Comparison of ENCODE assay signal across 14 cellular contexts in genomic region chr10:11798862-11799735, GRCh38. TPM values are rescaled to one million over a fixed set of nuclear protein-coding genes. Genes with fewer than 3 reads are reported as not detected.
A peak's percentile ranks its signal among the peaks of the same experiment; 100 is the strongest.
DNase-seq lines count a peak whose midpoint lies in the region; ATAC-seq, FAIRE-seq and TF ChIP-seq lines count a peak whose summit lies in the region.
"Had no signal": no experiment of that assay in that cellular context is flagged by ENCODE, and none has a peak within 500 bp of the region (broad histone marks: within the 10 kb centered on the region; RNA-seq: fewer than 3 reads in every experiment).

No MANE protein-coding gene starts in this region.

- H3F3A ChIP-seq in DOHH2 (ENCODE audit: control insufficient read depth, insufficient read depth), result no peaks in the 10 kb centered on the region

- peaks cover 3% of the 10 kb centered on the region for H3K4me1 Mint-ChIP-seq in astrocyte (ENCODE audit: low read depth, unreplicated experiment)

- no peak for FAIRE-seq in astrocyte (lab: Jason Lieb, UNC)
- no peak for FAIRE-seq in HepG2 (lab: Jason Lieb, UNC)

- intact Hi-C loops in IMR-90 (cut with micrococcal nuclease), result no loop called here
- intact Hi-C loops in HepG2 (cut with micrococcal nuclease; ENCODE audit: unreplicated experiment), result no loop called here

- H3K4me2 ChIP-seq in DOHH2 (ENCODE audit: low read length), result peak overlapping the region; percentile 83
- H3K4me2 ChIP-seq in IMR-90 (ENCODE audit: low read depth, low read length), result no peak overlapping the region
- H3K4me2 ChIP-seq in astrocyte (ENCODE audit: low read length), result no peak overlapping the region
- H3K4me2 ChIP-seq in HepG2 (ENCODE audit: low read depth, low read length), result no peak overlapping the region

- no peaks in the 10 kb centered on the region for H3K36me3 ChIP-seq in DOHH2 (ENCODE audit: control insufficient read depth, low read length)
- H3K36me3 ChIP-seq in IMR-90 (ENCODE audit: control insufficient read depth, insufficient read depth, low read length), result no peaks in the 10 kb centered on the region
- H3K36me3 ChIP-seq in astrocyte (ENCODE audit: insufficient read depth, low read length), result no peaks in the 10 kb centered on the region
- no peaks in the 10 kb centered on the region for H3K36me3 ChIP-seq in HepG2 (replicated peaks in 1 of 2; ENCODE audit: control insufficient read depth in 1 of 2, insufficient read depth in 2 of 2, low read length in 2 of 2)
- H3K36me3 ChIP-seq: cardiac muscle cell, suprapubic skin had no signal

- H3K4ac ChIP-seq in IMR-90 (ENCODE audit: low read depth, low read length), result no peak overlapping the region

- no peak overlapping the region; the same call in 1 of the 2 replicates for H3K14ac ChIP-seq in IMR-90 (replicated peaks; ENCODE audit: low read depth, low read length)

- no peak overlapping the region for H4K5ac ChIP-seq in IMR-90 (ENCODE audit: low read depth, low read length)

- TF ChIP-seq CTCF in DOHH2 (IDR thresholded peaks at IDR 0.05; ENCODE audit: low read depth, low read length, poor library complexity, severe bottlenecking), result no peak
- TF ChIP-seq CTCF in IMR-90 (conservative IDR thresholded peaks at IDR 0.05; ENCODE audit: low read depth, low read length), result no peak
- TF ChIP-seq CTCF in astrocyte (IDR thresholded peaks at IDR 0.05; ENCODE audit: insufficient read depth, low read depth, low read length), result no peak
- no peak for TF ChIP-seq CTCF in HepG2 (CRISPR knock-in tag; IDR thresholded peaks at IDR 0.05)
- no peak for TF ChIP-seq CTCF in foreskin fibroblast (IDR thresholded peaks at IDR 0.05; ENCODE audit: low read depth, low read length)

- no peak overlapping the region for H3K23ac ChIP-seq in IMR-90 (ENCODE audit: low read depth, low read length)

- peak overlapping the region; percentile 14 for H3K27ac Mint-ChIP-seq in astrocyte (ENCODE audit: unreplicated experiment)
- H3K27ac Mint-ChIP-seq: activated CD4-positive, alpha-beta memory T cell treated with anti-CD3 and anti-CD28 coated beads for 36 hours had no signal

- H3K36me3 Mint-ChIP-seq in astrocyte (ENCODE audit: low read depth, unreplicated experiment), result no peaks in the 10 kb centered on the region
- H3K36me3 Mint-ChIP-seq: activated CD4-positive, alpha-beta memory T cell treated with anti-CD3 and anti-CD28 coated beads for 36 hours had no signal

- H2AK5ac ChIP-seq in IMR-90 (ENCODE audit: low read depth, low read length), result no peak overlapping the region

- TF ChIP-seq EP300 in HepG2 (IDR thresholded peaks at IDR 0.05; ENCODE audit: low read depth in 2 of 2, low read length in 2 of 2), result no peak
- TF ChIP-seq EP300 in HepG2 (CRISPR knock-in tag; IDR thresholded peaks at IDR 0.05; ENCODE audit: borderline replicate concordance), result no peak

- no peak overlapping the region for H2BK120ac ChIP-seq in IMR-90 (ENCODE audit: low read depth, low read length)

- H3K27ac ChIP-seq in DOHH2 (ENCODE audit: low read depth, low read length) (peak overlapping the region; percentile 41), IMR-90 (ENCODE audit: insufficient read depth, low read length) (no peak overlapping the region), astrocyte (ENCODE audit: low read depth, low read length) (no peak overlapping the region), HepG2 (ENCODE audit: extremely low read length, insufficient read depth, low read length) (no peak overlapping the region)
- H3K27ac ChIP-seq: cardiac muscle cell, skin epidermis, suprapubic skin had no signal

- H4K8ac ChIP-seq in IMR-90 (ENCODE audit: low read depth in 2 of 2, low read length in 2 of 2), result peak overlapping the region in 1 of 2 experiments; percentile 70; a peak in 1 of 4 replicates

- H3K9me1 ChIP-seq in IMR-90 (ENCODE audit: insufficient read depth, low read length), result peaks cover 17% of the 10 kb centered on the region

- H2BK20ac ChIP-seq in IMR-90 (ENCODE audit: low read depth, low read length), result no peak overlapping the region

- H3K4me3 Mint-ChIP-seq in astrocyte (ENCODE audit: unreplicated experiment), result no peak overlapping the region
- H3K4me3 Mint-ChIP-seq: activated CD4-positive, alpha-beta memory T cell treated with anti-CD3 and anti-CD28 coated beads for 36 hours had no signal

- no peaks in the 10 kb centered on the region for H3K9me3 ChIP-seq in DOHH2 (ENCODE audit: control insufficient read depth, insufficient read depth, low read length)
- no peaks in the 10 kb centered on the region for H3K9me3 ChIP-seq in IMR-90 (ENCODE audit: control insufficient read depth, insufficient read depth, low read length)
- no peaks in the 10 kb centered on the region for H3K9me3 ChIP-seq in astrocyte (ENCODE audit: insufficient read depth, low read depth, low read length)
- no peaks in the 10 kb centered on the region for H3K9me3 ChIP-seq in HepG2 (ENCODE audit: low read length)
- H3K9me3 ChIP-seq: suprapubic skin had no signal

- H3K9me3 Mint-ChIP-seq in astrocyte (ENCODE audit: unreplicated experiment), result no peaks in the 10 kb centered on the region
- H3K9me3 Mint-ChIP-seq: activated CD4-positive, alpha-beta memory T cell treated with anti-CD3 and anti-CD28 coated beads for 36 hours had no signal

- no peak overlapping the region for H3K18ac ChIP-seq in IMR-90 (ENCODE audit: low read depth, low read length)

- peak overlapping the region; percentile 60 for H3K4me3 ChIP-seq in DOHH2 (ENCODE audit: low read length)
- H3K4me3 ChIP-seq in IMR-90 (ENCODE audit: insufficient read depth, low read depth, low read length), result no peak overlapping the region
- no peak overlapping the region for H3K4me3 ChIP-seq in astrocyte (ENCODE audit: insufficient read depth, low read depth, low read length)
- no peak overlapping the region for H3K4me3 ChIP-seq in HepG2 (replicated peaks in 1 of 3; ENCODE audit: insufficient read depth in 1 of 3, low read depth in 2 of 3, low read length in 3 of 3)
- H3K4me3 ChIP-seq in foreskin fibroblast (ENCODE audit: low read depth in 1 of 2, low read length in 2 of 2), result no peak overlapping the region
- H3K4me3 ChIP-seq: cardiac muscle cell, skin epidermis, suprapubic skin had no signal

- H3K9me2 ChIP-seq in DOHH2 (replicated peaks; ENCODE audit: control insufficient read depth, low read length), result no peaks in the 10 kb centered on the region

- no peak overlapping the region for H2BK15ac ChIP-seq in IMR-90 (ENCODE audit: low read depth, low read length)

- dilution Hi-C loops in IMR-90 (cut with HindIII; ENCODE audit: low sequenced_read_pairs, unreplicated experiment), result no loop called here

- no peak overlapping the region for H3K56ac ChIP-seq in IMR-90 (ENCODE audit: extremely low read depth, insufficient read depth, low read length)

- H4K20me1 ChIP-seq in DOHH2 (ENCODE audit: control insufficient read depth, insufficient read depth, low read depth, low read length) (no peaks in the 10 kb centered on the region), IMR-90 (ENCODE audit: insufficient read depth, low read length) (no peaks in the 10 kb centered on the region), astrocyte (ENCODE audit: insufficient read depth, low read length) (no peaks in the 10 kb centered on the region), HepG2 (ENCODE audit: insufficient read depth, low read length) (no peaks in the 10 kb centered on the region)

- H3K27me3 ChIP-seq in DOHH2 (ENCODE audit: control insufficient read depth, low read length) (no peaks in the 10 kb centered on the region; the same call in 1 of the 2 replicates), IMR-90 (ENCODE audit: control insufficient read depth, insufficient read depth, low read length) (no peaks in the 10 kb centered on the region), astrocyte (ENCODE audit: insufficient read depth, low read length) (no peaks in the 10 kb centered on the region), HepG2 (ENCODE audit: control insufficient read depth in 1 of 2, insufficient read depth in 2 of 2, low read length in 2 of 2) (peaks cover 0 to 2% of the 10 kb centered on the region in 2 experiments; a peak in 1 of 5 replicates)
- H3K27me3 ChIP-seq: cardiac muscle cell, suprapubic skin had no signal

- H4K91ac ChIP-seq in IMR-90 (ENCODE audit: insufficient read depth, low read depth, low read length), result no peak overlapping the region

- in situ Hi-C loops in IMR-90 (cut with MboI; ENCODE audit: low sequenced_read_pairs), result no loop called here
- in situ Hi-C loops in HepG2 (cut with HindIII; ENCODE audit: extremely low pct_ligation_motif_present, low pct_unique_long_range_greater_than_20kb), result no loop called here

- H2BK5ac ChIP-seq in IMR-90 (ENCODE audit: low read depth, low read length, poor library complexity, severe bottlenecking), result no peak overlapping the region

- H3K9ac ChIP-seq in IMR-90 (ENCODE audit: low read depth, low read length), result no peak overlapping the region
- no peak overlapping the region for H3K9ac ChIP-seq in astrocyte (ENCODE audit: low read length)
- H3K9ac ChIP-seq in HepG2 (ENCODE audit: insufficient read depth, low read depth, low read length), result no peak overlapping the region

- H2AK9ac ChIP-seq in IMR-90 (replicated peaks; ENCODE audit: low read depth, low read length, poor library complexity), result peak overlapping the region; percentile 16

- CTCF ChIA-PET in IMR-90 (lab: Yijun Ruan, JAX) (no interaction called here), HepG2 (lab: Yijun Ruan, JAX; ENCODE audit: low intra/inter-chr PET ratio, low total read pairs) (no interaction called here)

- WGBS in IMR-90 (ENCODE audit: extremely low coverage in 2 of 2, insufficient read length in 1 of 2), 2 experiments, result 93% methylated on average over 5 of the region's 18 CpGs; no CpG with 5 or more reads in 1 of the 2 experiments
- 82% methylated on average over 17 of the region's 18 CpGs for whole genome bisulfite sequencing in HepG2 (ENCODE audit: low lambda C conversion rate)

- BruUV-seq in IMR-90 (replicated peaks; lab: Mats Ljungman, UMichigan) (no TSS peak), HepG2 (replicated peaks; lab: Mats Ljungman, UMichigan) (no TSS peak)

- H3K79me1 ChIP-seq in IMR-90 (ENCODE audit: low read depth in 1 of 2, low read length in 2 of 2), result no peaks in the 10 kb centered on the region

- H3K4me1 ChIP-seq in DOHH2 (ENCODE audit: control insufficient read depth, low read length), result peaks cover 18% of the 10 kb centered on the region
- peaks cover 1% of the 10 kb centered on the region for H3K4me1 ChIP-seq in IMR-90 (ENCODE audit: control insufficient read depth, insufficient read depth, low read length)
- peaks cover 6% of the 10 kb centered on the region for H3K4me1 ChIP-seq in astrocyte (ENCODE audit: insufficient read depth, low read length)
- peaks cover 51% of the 10 kb centered on the region for H3K4me1 ChIP-seq in HepG2 (ENCODE audit: insufficient read depth, low read length)
- H3K4me1 ChIP-seq: suprapubic skin had no signal

- ATAC-seq in IMR-90 (ENCODE audit: low read depth), result no peak
- ATAC-seq in HepG2, result no peak
- no peak for ATAC-seq in HG02981 (IDR thresholded peaks at IDR 0.05; ENCODE audit: unreplicated experiment)

- no peak for TF ChIP-seq POLR2A in IMR-90 (IDR thresholded peaks at IDR 0.05; ENCODE audit: low read depth, low read length)
- TF ChIP-seq POLR2A in HepG2 (IDR thresholded peaks at IDR 0.05; ENCODE audit: insufficient read depth in 1 of 2, low read depth in 2 of 2, low read length in 2 of 2), result no peak

- TF ChIP-seq RAD21 in IMR-90 (IDR thresholded peaks at IDR 0.05; ENCODE audit: low read length) (no peak), HepG2 (CRISPR knock-in tag; IDR thresholded peaks at IDR 0.05) (no peak)

- POLR2A ChIA-PET in IMR-90 (lab: Charles Lee; ENCODE audit: unreplicated experiment), result no interaction called here
- POLR2A ChIA-PET in HepG2 (lab: Yijun Ruan, JAX), result interaction anchor here (1.5 kb wide), 1 partner anchor 32 kb away, joined by 4 read pairs; no protein-coding TSS in a partner anchor

- no peaks in the 10 kb centered on the region for H3K79me2 ChIP-seq in DOHH2 (ENCODE audit: control insufficient read depth, low read length)
- no peaks in the 10 kb centered on the region for H3K79me2 ChIP-seq in astrocyte (ENCODE audit: insufficient read depth, low read length)
- H3K79me2 ChIP-seq in HepG2 (ENCODE audit: insufficient read depth, low read length), result no peaks in the 10 kb centered on the region

- no peak overlapping the region for H2AFZ ChIP-seq in IMR-90 (replicated peaks; ENCODE audit: low read length, poor library complexity)
- peak overlapping the region; percentile 71 for H2AFZ ChIP-seq in astrocyte (ENCODE audit: low read depth, low read length)
- no peak overlapping the region for H2AFZ ChIP-seq in HepG2 (ENCODE audit: low read length)

- no peak for DNase-seq in IMR-90
- DNase-seq in astrocyte (ENCODE audit: low read depth), result no peak
- DNase-seq in HepG2 (ENCODE audit: low spot score), result no peak
- DNase-seq in foreskin fibroblast, result no peak
- DNase-seq in NCI-H1694 (lab: John Stamatoyannopoulos, UW), result no peak
- no peak for DNase-seq in dedifferentiated amniotic fluid mesenchymal stem cell (ENCODE audit: extremely low spot score)
- DNase-seq: activated CD4-positive, alpha-beta memory T cell treated with anti-CD3 and anti-CD28 coated beads for 36 hours; NCI-H187; T-helper 1 cell had no signal

- H3K27me3 Mint-ChIP-seq in astrocyte (ENCODE audit: low read depth, unreplicated experiment), result no peaks in the 10 kb centered on the region
- H3K27me3 Mint-ChIP-seq: activated CD4-positive, alpha-beta memory T cell treated with anti-CD3 and anti-CD28 coated beads for 36 hours had no signal

RNA-seq across cellular contexts. Expression of gene PROSER2, which starts 24.1 kb away (rescaled TPM):
- total RNA-seq in IMR-90 (2012; rRNA removed) (1.4 TPM in 2 replicates), astrocyte (10.3 and 12.1 TPM in 2 replicates), HepG2 (2016; rRNA removed; fragmentation: Illumina TruSeq; extraction: Trizol) (6.7 and 6.9 TPM in 2 replicates)
- polyA plus RNA-seq in IMR-90 (2012; rRNA removed) (2.0 and 2.1 TPM in 2 replicates), HepG2 (2011; rRNA removed) (6.7 and 7.7 TPM in 2 replicates)
- 2.3 and 2.7 TPM in 2 replicates for polyA plus RNA-seq in IMR-90 (2012; cell fraction: cytosol; rRNA removed)
- 1.8 and 3.5 TPM in 2 replicates for polyA plus RNA-seq in IMR-90 (2012; cell fraction: nucleus; rRNA removed; ENCODE audit: low replicate concordance)
- 2.0 and 2.7 TPM in 2 replicates for total RNA-seq in HepG2 (2016; cell fraction: cytosol; rRNA removed; fragmentation: Illumina TruSeq; extraction: Trizol; ENCODE audit: low read depth)
- 6.3 and 8.2 TPM in 2 replicates for total RNA-seq in HepG2 (2016; cell fraction: insoluble cytoplasmic fraction; rRNA removed; fragmentation: Illumina TruSeq; extraction: Trizol)
- total RNA-seq in HepG2 (2016; cell fraction: membrane; rRNA removed; fragmentation: Illumina TruSeq; extraction: Trizol), result 4.6 and 5.4 TPM in 2 replicates
- 3.8 and 5.3 TPM in 2 replicates for total RNA-seq in HepG2 (2016; cell fraction: nucleus; rRNA removed; fragmentation: Illumina TruSeq; extraction: Trizol)
- 3.6 and 5.9 TPM in 2 replicates for polyA plus RNA-seq in HepG2 (2011; cell fraction: cytosol; rRNA removed)
- 8.5 and 8.6 TPM in 2 replicates for polyA plus RNA-seq in HepG2 (2011; cell fraction: nucleus; rRNA removed)
- 7.3 and 12.4 TPM in 2 replicates for polyA plus RNA-seq in HepG2 (2012)
- 1.9 TPM in 2 replicates for polyA plus RNA-seq in HepG2 (2016; cell fraction: cytosol; fragmentation: Illumina TruSeq; extraction: Trizol; ENCODE audit: low read depth)
- 7.7 and 8.0 TPM in 2 replicates for polyA plus RNA-seq in HepG2 (2016; cell fraction: insoluble cytoplasmic fraction; fragmentation: Illumina TruSeq; extraction: Trizol; ENCODE audit: low read depth)
- 2.9 and 3.7 TPM in 2 replicates for polyA plus RNA-seq in HepG2 (2016; cell fraction: membrane; fragmentation: Illumina TruSeq; extraction: Trizol; ENCODE audit: low read depth)
- polyA plus RNA-seq in HepG2 (2016; cell fraction: nucleus; fragmentation: Illumina TruSeq; extraction: Trizol; ENCODE audit: insufficient read depth, low read depth), result 6.8 and 10.0 TPM in 2 replicates
- 6.3 and 10.2 TPM in 2 replicates for polyA minus RNA-seq in HepG2 (2011; rRNA and poly(A)+ RNA removed; ENCODE audit: low replicate concordance)
- polyA minus RNA-seq in HepG2 (2011; cell fraction: cytosol; rRNA and poly(A)+ RNA removed), result 5.3 and 6.1 TPM in 2 replicates
- 6.1 and 8.0 TPM in 2 replicates for polyA minus RNA-seq in HepG2 (2011; cell fraction: nucleus; rRNA and poly(A)+ RNA removed)

RNA-seq across cellular contexts. Expression of gene ECHDC3, which starts 56.9 kb away (rescaled TPM):
- total RNA-seq in IMR-90 (2012; rRNA removed), result 2.8 and 4.3 TPM in 2 replicates
- polyA plus RNA-seq in IMR-90 (2012; rRNA removed), result 4.3 and 5.0 TPM in 2 replicates
- 2.4 and 7.3 TPM in 2 replicates for polyA plus RNA-seq in IMR-90 (2012; cell fraction: cytosol; rRNA removed)
- 3.5 and 4.9 TPM in 2 replicates for polyA plus RNA-seq in IMR-90 (2012; cell fraction: nucleus; rRNA removed; ENCODE audit: low replicate concordance)
- 1.9 and 2.1 TPM in 2 replicates for total RNA-seq in astrocyte
- not detected in 2 replicates for total RNA-seq in HepG2 (2016; rRNA removed; fragmentation: Illumina TruSeq; extraction: Trizol)
- not detected in 2 replicates for total RNA-seq in HepG2 (2016; cell fraction: cytosol; rRNA removed; fragmentation: Illumina TruSeq; extraction: Trizol; ENCODE audit: low read depth)
- total RNA-seq in HepG2 (2016; cell fraction: insoluble cytoplasmic fraction; rRNA removed; fragmentation: Illumina TruSeq; extraction: Trizol), result 0.13 TPM in 1 of 2 replicates, not detected in the other
- not detected in 2 replicates for total RNA-seq in HepG2 (2016; cell fraction: membrane; rRNA removed; fragmentation: Illumina TruSeq; extraction: Trizol)
- not detected in 2 replicates for total RNA-seq in HepG2 (2016; cell fraction: nucleus; rRNA removed; fragmentation: Illumina TruSeq; extraction: Trizol)
- not detected in 2 replicates for polyA plus RNA-seq in HepG2 (2011; rRNA removed)
- polyA plus RNA-seq in HepG2 (2011; cell fraction: cytosol; rRNA removed), result not detected in 2 replicates
- polyA plus RNA-seq in HepG2 (2011; cell fraction: nucleus; rRNA removed), result not detected in 2 replicates
- not detected in 2 replicates for polyA plus RNA-seq in HepG2 (2012)
- not detected in 2 replicates for polyA plus RNA-seq in HepG2 (2016; cell fraction: cytosol; fragmentation: Illumina TruSeq; extraction: Trizol; ENCODE audit: low read depth)
- not detected in 2 replicates for polyA plus RNA-seq in HepG2 (2016; cell fraction: insoluble cytoplasmic fraction; fragmentation: Illumina TruSeq; extraction: Trizol; ENCODE audit: low read depth)
- not detected in 2 replicates for polyA plus RNA-seq in HepG2 (2016; cell fraction: membrane; fragmentation: Illumina TruSeq; extraction: Trizol; ENCODE audit: low read depth)
- polyA plus RNA-seq in HepG2 (2016; cell fraction: nucleus; fragmentation: Illumina TruSeq; extraction: Trizol; ENCODE audit: insufficient read depth, low read depth), result not detected in 2 replicates
- 2.3 TPM in 1 of 2 replicates, not detected in the other for polyA minus RNA-seq in HepG2 (2011; rRNA and poly(A)+ RNA removed; ENCODE audit: low replicate concordance)
- polyA minus RNA-seq in HepG2 (2011; cell fraction: cytosol; rRNA and poly(A)+ RNA removed), result not detected in 2 replicates
- not detected in 2 replicates for polyA minus RNA-seq in HepG2 (2011; cell fraction: nucleus; rRNA and poly(A)+ RNA removed)
